16 cellular contexts compared by ENCODE assay signal in the genomic region with DNA sequence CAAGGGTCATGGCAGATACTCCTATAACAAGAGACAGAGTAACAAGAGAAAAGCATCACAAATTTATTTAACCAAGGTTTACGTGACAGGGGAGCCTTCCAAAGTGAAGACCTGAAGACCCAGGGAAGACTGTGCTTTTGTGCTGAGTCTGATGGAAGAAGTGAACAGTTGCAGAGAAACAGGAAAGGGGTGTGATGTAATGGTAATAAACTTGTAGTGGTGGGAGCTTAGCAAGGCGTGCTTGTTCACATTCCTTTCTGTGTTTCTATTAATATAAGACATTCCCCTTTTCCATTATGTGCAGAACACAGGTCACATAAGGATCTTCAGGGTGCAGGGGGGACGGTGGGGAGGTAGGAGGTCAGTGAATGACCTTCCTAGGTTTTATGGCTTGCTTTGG. TPM values are rescaled to one million over a fixed set of nuclear protein-coding genes. Genes with fewer than 3 reads are reported as not detected.
A peak's percentile ranks its signal among the peaks of the same experiment; 100 is the strongest.
DNase-seq lines count a peak whose midpoint lies in the region; ATAC-seq and TF ChIP-seq lines count a peak whose summit lies in the region.
"Had no signal": no experiment of that assay in that cellular context is flagged by ENCODE, and none has a peak within 500 bp of the region (broad histone marks: within the 10 kb centered on the region; RNA-seq: fewer than 3 reads in every experiment).

No MANE protein-coding gene starts in this region.

- no peak overlapping the region for H3K4me3 Mint-ChIP-seq in T-helper 1 cell treated with Interleukin-12 subunit alpha and Interleukin-12 subunit beta and Interleukin-4 antibody, amounts not matched to agents 30 μg/mL and 1 μg/mL, for 36 hours
- no peak overlapping the region for H3K4me3 Mint-ChIP-seq in immature natural killer cell

- peaks cover 17% of the 10 kb centered on the region for H3K36me3 Mint-ChIP-seq in T-helper 1 cell treated with Interleukin-12 subunit alpha and Interleukin-12 subunit beta and Interleukin-4 antibody, amounts not matched to agents 30 μg/mL and 1 μg/mL, for 36 hours (ENCODE audit: low read depth)
- no peaks in the 10 kb centered on the region for H3K36me3 Mint-ChIP-seq in immature natural killer cell
- H3K36me3 Mint-ChIP-seq: T-cell had no signal

- peaks cover 49% of the 10 kb centered on the region for H3K4me1 Mint-ChIP-seq in T-helper 1 cell treated with Interleukin-12 subunit alpha and Interleukin-12 subunit beta and Interleukin-4 antibody, amounts not matched to agents 30 μg/mL and 1 μg/mL, for 36 hours (ENCODE audit: low read depth)
- peaks cover 4 to 16% of the 10 kb centered on the region in 2 donors for H3K4me1 Mint-ChIP-seq in immature natural killer cell

- ATAC-seq in Right ventricle myocardium inferior = peak; percentile 66
- ATAC-seq in left ventricle myocardium superior = peak; percentile 91
- ATAC-seq: T-cell had no signal

- no peak for TF ChIP-seq CTCF in GM13976 (IDR thresholded peaks at IDR 0.05; ENCODE audit: borderline replicate concordance, control extremely low read depth, extremely low read depth, insufficient read depth, missing control alignments)

- no peaks in the 10 kb centered on the region for H3K27me3 Mint-ChIP-seq in T-helper 1 cell treated with Interleukin-12 subunit alpha and Interleukin-12 subunit beta and Interleukin-4 antibody, amounts not matched to agents 30 μg/mL and 1 μg/mL, for 36 hours (ENCODE audit: low read depth)
- H3K27me3 Mint-ChIP-seq in immature natural killer cell (ENCODE audit: low read depth in 3 of 3) = peaks cover 0 to 7% (median 2%) of the 10 kb centered on the region in 3 donors
- H3K27me3 Mint-ChIP-seq: T-cell had no signal

- DNase-seq in Right ventricle myocardium inferior (ENCODE audit: missing footprints) (no peak), cardiac septum (ENCODE audit: low spot score) (no peak), left ventricle myocardium superior (no peak), immature natural killer cell (no peak), foreskin melanocyte (no peak), GM13976 (ENCODE audit: low spot score) (no peak), NK-92 (lab: John Stamatoyannopoulos, UW; ENCODE audit: unreplicated experiment) (no peak)
- DNase-seq: activated CD4-positive, CD25-positive, alpha-beta regulatory T cell treated with anti-CD3 and anti-CD28 coated beads, Interleukin-2, amount 50 U/mL, for 72 hours; AML-193; caudate nucleus; NCI-H2107; T-cell; uterus had no signal

- in situ Hi-C loops in GM13976 (cut with MboI; ENCODE audit: low sequenced_read_pairs, unreplicated experiment) = no loop called here

- intact Hi-C loops in Right ventricle myocardium inferior (cut with DNase I) (no loop called here), cardiac septum (cut with DNase I) (no loop called here), left ventricle myocardium superior (cut with micrococcal nuclease) (no loop called here)

- peak overlapping the region; percentile 64 for H3K27ac Mint-ChIP-seq in T-helper 1 cell treated with Interleukin-12 subunit alpha and Interleukin-12 subunit beta and Interleukin-4 antibody, amounts not matched to agents 30 μg/mL and 1 μg/mL, for 36 hours
- no peak overlapping the region for H3K27ac Mint-ChIP-seq in immature natural killer cell
- H3K27ac Mint-ChIP-seq: T-cell had no signal

- peaks cover 11% of the 10 kb centered on the region for H3K9me3 Mint-ChIP-seq in T-helper 1 cell treated with Interleukin-12 subunit alpha and Interleukin-12 subunit beta and Interleukin-4 antibody, amounts not matched to agents 30 μg/mL and 1 μg/mL, for 36 hours
- peaks cover 0 to 2% (median 0%) of the 10 kb centered on the region in 6 donors for H3K9me3 Mint-ChIP-seq in immature natural killer cell

RNA-seq across cellular contexts. Expression of a gene that starts 25.5 kb away (rescaled TPM):
- total RNA-seq in Right ventricle myocardium inferior = 0.51 TPM
- total RNA-seq in cardiac septum = 0.35 TPM
- 0.62 TPM for total RNA-seq in left ventricle myocardium superior
- polyA plus RNA-seq in immature natural killer cell = not detected
- total RNA-seq: Daoy, mesenteric fat pad had no signal
